In the genomic region with DNA sequence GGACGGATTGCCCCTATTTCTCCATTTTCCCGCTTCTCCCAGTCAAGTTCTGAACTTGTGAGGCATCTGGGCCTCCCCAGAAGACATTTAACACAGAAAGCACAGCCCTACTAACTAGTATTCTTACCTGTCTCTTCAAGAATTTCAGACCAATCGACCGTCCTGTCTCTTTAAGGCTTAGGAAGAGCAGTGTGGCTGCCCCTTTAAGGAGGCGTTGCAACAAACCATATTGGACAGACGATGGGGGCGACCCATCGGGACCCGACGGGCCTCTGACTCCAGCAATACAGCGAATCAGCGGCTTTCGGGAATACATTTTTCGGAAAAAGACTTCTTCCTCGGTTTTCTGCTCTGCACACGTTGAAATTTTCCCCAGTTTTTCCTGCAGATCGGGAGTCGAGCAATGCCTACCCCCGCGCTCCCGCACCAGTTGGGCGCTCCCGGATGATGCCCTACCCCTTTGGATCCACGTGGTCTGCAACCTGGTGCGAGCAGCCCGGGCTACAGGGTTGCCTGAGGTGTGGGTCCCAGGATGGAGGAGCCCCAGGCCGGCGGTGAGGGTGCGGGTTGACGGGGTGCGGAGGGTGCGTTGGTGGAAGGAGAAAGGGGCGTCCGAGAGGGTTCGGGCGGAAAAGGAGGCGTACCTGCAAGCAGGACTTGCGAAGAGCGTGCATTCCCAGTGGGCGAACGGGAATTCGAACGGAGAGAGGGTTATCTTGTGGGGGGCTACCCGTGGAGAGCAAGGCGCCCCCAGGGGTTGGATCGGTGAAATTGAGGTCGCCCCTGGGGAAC, we compare ENCODE assay signal across 8 cellular contexts. TPM values are rescaled to one million over a fixed set of nuclear protein-coding genes. Genes with fewer than 3 reads are reported as not detected.
DNase-seq lines count a peak whose midpoint lies in the region; ATAC-seq, FAIRE-seq and TF ChIP-seq lines count a peak whose summit lies in the region.

A gene with protein sequence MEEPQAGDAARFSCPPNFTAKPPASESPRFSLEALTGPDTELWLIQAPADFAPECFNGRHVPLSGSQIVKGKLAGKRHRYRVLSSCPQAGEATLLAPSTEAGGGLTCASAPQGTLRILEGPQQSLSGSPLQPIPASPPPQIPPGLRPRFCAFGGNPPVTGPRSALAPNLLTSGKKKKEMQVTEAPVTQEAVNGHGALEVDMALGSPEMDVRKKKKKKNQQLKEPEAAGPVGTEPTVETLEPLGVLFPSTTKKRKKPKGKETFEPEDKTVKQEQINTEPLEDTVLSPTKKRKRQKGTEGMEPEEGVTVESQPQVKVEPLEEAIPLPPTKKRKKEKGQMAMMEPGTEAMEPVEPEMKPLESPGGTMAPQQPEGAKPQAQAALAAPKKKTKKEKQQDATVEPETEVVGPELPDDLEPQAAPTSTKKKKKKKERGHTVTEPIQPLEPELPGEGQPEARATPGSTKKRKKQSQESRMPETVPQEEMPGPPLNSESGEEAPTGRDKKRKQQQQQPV (plus strand): TSS at position 480 of the 792 bp plus-strand sequence. CDS start 53 bp downstream, at position 533.

- FAIRE-seq in frontal cortex (lab: Jason Lieb, UNC): no peak

- peaks cover 18 to 51% of the 10 kb centered on the region in 2 experiments for H3K4me1 ChIP-seq in HCT116 (ENCODE audit: control insufficient read depth in 1 of 2, insufficient read depth in 2 of 2, low read length in 2 of 2)
- H3K4me1 ChIP-seq in neutrophil (ENCODE audit: control insufficient read depth in 1 of 2, insufficient read depth in 1 of 2, low read depth in 1 of 2, low read length in 1 of 2): peaks cover 27 to 29% of the 10 kb centered on the region in 2 experiments

- H2AFZ ChIP-seq in HCT116 (ENCODE audit: low read depth, low read length, poor library complexity, severe bottlenecking): peak within 1 kb of the TSS; percentile 24

- no peaks in the 10 kb centered on the region for H3K9me2 ChIP-seq in HCT116 (ENCODE audit: insufficient read depth)

- H3K27me3 ChIP-seq in HCT116 (ENCODE audit: insufficient read depth, low read length): no peaks in the 10 kb centered on the region
- H3K27me3 ChIP-seq in neutrophil: peaks cover 57% of the 10 kb centered on the region

- POLR2A ChIA-PET in HCT116 (lab: Charles Lee): interaction anchor here (0.6 to 1.0 kb wide), 3 partner anchors 10 to 72 kb away, joined by 4 to 10 read pairs (median 5); no protein-coding TSS in a partner anchor

- TF ChIP-seq RAD21 in HCT116 (IDR thresholded peaks at IDR 0.05; ENCODE audit: low read depth): no peak

- intact Hi-C loops in HCT116 (cut with micrococcal nuclease): loop anchor here (1.0 kb wide), 1 partner anchor 17 kb away; a partner anchor contains a TSS
- intact Hi-C loops in activated naive CD4-positive, alpha-beta T cell treated with anti-CD3 and anti-CD28 coated beads for 36 hours (cut with micrococcal nuclease): loop anchor here (1.0 kb wide), 4 partner anchors 18 to 311 kb away; a partner anchor contains a TSS

- peaks cover 30% of the 10 kb centered on the region for H3K27me3 Mint-ChIP-seq in activated naive CD4-positive, alpha-beta T cell treated with anti-CD3 and anti-CD28 coated beads for 36 hours (ENCODE audit: low read depth)

- no peaks in the 10 kb centered on the region for H3K9me3 Mint-ChIP-seq in activated naive CD4-positive, alpha-beta T cell treated with anti-CD3 and anti-CD28 coated beads for 36 hours

- BruUV-seq in HCT116 (replicated peaks; lab: Mats Ljungman, UMichigan): no TSS peak

- DNase-seq in GF-D8 (lab: John Stamatoyannopoulos, UW) (peak; percentile 78), HCT116 (ENCODE audit: low read depth, low spot score) (peak; percentile 79), MV-4-11 (lab: John Stamatoyannopoulos, UW) (peak; percentile 91), SK-MEL-5 (ENCODE audit: low read depth, low spot score) (peak; percentile 87), frontal cortex (ENCODE audit: low spot score in 2 of 2) (peak; percentile 89 to 93), substantia nigra (lab: John Stamatoyannopoulos, UW) (peak in 48 of 49 donors; percentile 57 to 95 (median 81))
- DNase-seq in activated naive CD4-positive, alpha-beta T cell treated with anti-CD3 and anti-CD28 coated beads for 36 hours: peak; percentile 83

- peak within 1 kb of the TSS; percentile 78 for H3K4me2 ChIP-seq in HCT116 (ENCODE audit: low read length)

- peak within 1 kb of the TSS; percentile 93 for H3K4me3 Mint-ChIP-seq in activated naive CD4-positive, alpha-beta T cell treated with anti-CD3 and anti-CD28 coated beads for 36 hours

- in situ Hi-C loops in SK-MEL-5 (cut with HindIII; ENCODE audit: low pct_unique_long_range_greater_than_20kb, low sequenced_read_pairs): no loop called here

- H3K4me1 Mint-ChIP-seq in activated naive CD4-positive, alpha-beta T cell treated with anti-CD3 and anti-CD28 coated beads for 36 hours (ENCODE audit: low read depth): peaks cover 44% of the 10 kb centered on the region

- no peaks in the 10 kb centered on the region for H4K20me1 ChIP-seq in HCT116 (ENCODE audit: insufficient read depth)

- no peak for TF ChIP-seq CTCF in HCT116 (IDR thresholded peaks at IDR 0.05 in 2 of 3, conservative IDR thresholded peaks at IDR 0.05 in 1 of 3; ENCODE audit: borderline replicate concordance in 1 of 3, insufficient read depth in 1 of 3, low read depth in 2 of 3, low read length in 2 of 3)
- TF ChIP-seq CTCF in neutrophil (IDR thresholded peaks at IDR 0.05): no peak

- peak; percentile 66 for TF ChIP-seq POLR2A in HCT116 (IDR thresholded peaks at IDR 0.05; ENCODE audit: borderline replicate concordance, extremely low read depth, insufficient read depth, insufficient read length)

- ATAC-seq in HCT116: peak; percentile 46

- peaks cover 24% of the 10 kb centered on the region for H3K36me3 Mint-ChIP-seq in activated naive CD4-positive, alpha-beta T cell treated with anti-CD3 and anti-CD28 coated beads for 36 hours (ENCODE audit: low read depth)

- H3K36me3 ChIP-seq in HCT116 (ENCODE audit: control insufficient read depth in 1 of 2, insufficient read depth in 2 of 2, low read length in 2 of 2): peaks cover 0 to 15% of the 10 kb centered on the region in 2 experiments; a peak in 1 of 4 replicates
- H3K36me3 ChIP-seq in neutrophil: no peaks in the 10 kb centered on the region

- H3K9me3 ChIP-seq in HCT116 (ENCODE audit: control insufficient read depth in 1 of 2, insufficient read depth in 1 of 2, low read depth in 1 of 2, low read length in 2 of 2) (no peaks in the 10 kb centered on the region), neutrophil (no peaks in the 10 kb centered on the region)

- H3K27ac ChIP-seq in HCT116 (ENCODE audit: low read depth, low read length) (peak within 1 kb of the TSS; percentile 87), neutrophil (no peak within 1 kb of the TSS), substantia nigra (ENCODE audit: low read depth, low read length, poor library complexity, severe bottlenecking) (peak within 1 kb of the TSS; percentile 85)

- peak within 1 kb of the TSS; percentile 83 to 99 for H3K4me3 ChIP-seq in HCT116 (replicated peaks in 1 of 2; ENCODE audit: low read depth in 1 of 2, low read length in 2 of 2)
- H3K4me3 ChIP-seq in neutrophil (ENCODE audit: low read depth in 1 of 2, low read length in 1 of 2): peak within 1 kb of the TSS; percentile 53 to 61

- CTCF ChIA-PET in HCT116 (lab: Charles Lee): interaction anchor here (1.0 kb wide), 1 partner anchor 73 kb away, joined by 4 read pairs; no protein-coding TSS in a partner anchor
- CTCF ChIA-PET in activated naive CD4-positive, alpha-beta T cell treated with anti-CD3 and anti-CD28 coated beads for 36 hours (lab: Charles Lee): no interaction called here

- H3K9ac ChIP-seq in HCT116 (ENCODE audit: low read length): peak within 1 kb of the TSS; percentile 79

- H3K79me2 ChIP-seq in HCT116 (ENCODE audit: insufficient read depth, low read length): peaks cover 64% of the 10 kb centered on the region

- H3K27ac Mint-ChIP-seq in activated naive CD4-positive, alpha-beta T cell treated with anti-CD3 and anti-CD28 coated beads for 36 hours: peak within 1 kb of the TSS; percentile 93

- RAD21 ChIA-PET in HCT116 (lab: Charles Lee; ENCODE audit: low non-redundant PET in 1 of 2, low total read pairs in 2 of 2, uncharacterized antibody in 2 of 2, unreplicated experiment in 2 of 2): interaction anchor here in 1 of 2 experiments (1.0 kb wide), 1 partner anchor 72 kb away, joined by 4 read pairs; no protein-coding TSS in a partner anchor

TF ChIP-seq in HCT116, 20 proteins besides CTCF, POLR2A, EP300 and RAD21 (continues in another document):
- TF ChIP-seq, protein P1, sequence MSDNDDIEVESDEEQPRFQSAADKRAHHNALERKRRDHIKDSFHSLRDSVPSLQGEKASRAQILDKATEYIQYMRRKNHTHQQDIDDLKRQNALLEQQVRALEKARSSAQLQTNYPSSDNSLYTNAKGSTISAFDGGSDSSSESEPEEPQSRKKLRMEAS (IDR thresholded peaks at IDR 0.05): peak; percentile 99
- TF ChIP-seq FOSL1 (IDR thresholded peaks at IDR 0.05; ENCODE audit: low read depth): no peak
- TF ChIP-seq, protein P2, sequence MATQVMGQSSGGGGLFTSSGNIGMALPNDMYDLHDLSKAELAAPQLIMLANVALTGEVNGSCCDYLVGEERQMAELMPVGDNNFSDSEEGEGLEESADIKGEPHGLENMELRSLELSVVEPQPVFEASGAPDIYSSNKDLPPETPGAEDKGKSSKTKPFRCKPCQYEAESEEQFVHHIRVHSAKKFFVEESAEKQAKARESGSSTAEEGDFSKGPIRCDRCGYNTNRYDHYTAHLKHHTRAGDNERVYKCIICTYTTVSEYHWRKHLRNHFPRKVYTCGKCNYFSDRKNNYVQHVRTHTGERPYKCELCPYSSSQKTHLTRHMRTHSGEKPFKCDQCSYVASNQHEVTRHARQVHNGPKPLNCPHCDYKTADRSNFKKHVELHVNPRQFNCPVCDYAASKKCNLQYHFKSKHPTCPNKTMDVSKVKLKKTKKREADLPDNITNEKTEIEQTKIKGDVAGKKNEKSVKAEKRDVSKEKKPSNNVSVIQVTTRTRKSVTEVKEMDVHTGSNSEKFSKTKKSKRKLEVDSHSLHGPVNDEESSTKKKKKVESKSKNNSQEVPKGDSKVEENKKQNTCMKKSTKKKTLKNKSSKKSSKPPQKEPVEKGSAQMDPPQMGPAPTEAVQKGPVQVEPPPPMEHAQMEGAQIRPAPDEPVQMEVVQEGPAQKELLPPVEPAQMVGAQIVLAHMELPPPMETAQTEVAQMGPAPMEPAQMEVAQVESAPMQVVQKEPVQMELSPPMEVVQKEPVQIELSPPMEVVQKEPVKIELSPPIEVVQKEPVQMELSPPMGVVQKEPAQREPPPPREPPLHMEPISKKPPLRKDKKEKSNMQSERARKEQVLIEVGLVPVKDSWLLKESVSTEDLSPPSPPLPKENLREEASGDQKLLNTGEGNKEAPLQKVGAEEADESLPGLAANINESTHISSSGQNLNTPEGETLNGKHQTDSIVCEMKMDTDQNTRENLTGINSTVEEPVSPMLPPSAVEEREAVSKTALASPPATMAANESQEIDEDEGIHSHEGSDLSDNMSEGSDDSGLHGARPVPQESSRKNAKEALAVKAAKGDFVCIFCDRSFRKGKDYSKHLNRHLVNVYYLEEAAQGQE (IDR thresholded peaks at IDR 0.05; ENCODE audit: low read depth): no peak

RNA-seq across cellular contexts. Expression of the gene that starts here (rescaled TPM):
- total RNA-seq in HCT116 (2021; ENCODE audit: unreplicated experiment): 30.5 TPM
- 9.4 and 11.6 TPM in 2 replicates for polyA plus RNA-seq in HCT116 (2012)
- total RNA-seq in SK-MEL-5 (2014; rRNA removed; shearing (Covaris generic)): 19.3 and 20.2 TPM in 2 replicates
- polyA plus RNA-seq in SK-MEL-5 (2015; cell fraction: cytosol; rRNA removed): 22.4 and 35.3 TPM in 2 replicates
- polyA plus RNA-seq in SK-MEL-5 (2015; cell fraction: nucleus; rRNA removed): 12.3 and 16.9 TPM in 2 replicates
- 1 to 10 TPM; 7.4 to 7.6 TPM for total RNA-seq in activated naive CD4-positive, alpha-beta T cell treated with anti-CD3 and anti-CD28 coated beads for 36 hours
- 3.7 TPM for total RNA-seq in frontal cortex
